In the genomic region with DNA sequence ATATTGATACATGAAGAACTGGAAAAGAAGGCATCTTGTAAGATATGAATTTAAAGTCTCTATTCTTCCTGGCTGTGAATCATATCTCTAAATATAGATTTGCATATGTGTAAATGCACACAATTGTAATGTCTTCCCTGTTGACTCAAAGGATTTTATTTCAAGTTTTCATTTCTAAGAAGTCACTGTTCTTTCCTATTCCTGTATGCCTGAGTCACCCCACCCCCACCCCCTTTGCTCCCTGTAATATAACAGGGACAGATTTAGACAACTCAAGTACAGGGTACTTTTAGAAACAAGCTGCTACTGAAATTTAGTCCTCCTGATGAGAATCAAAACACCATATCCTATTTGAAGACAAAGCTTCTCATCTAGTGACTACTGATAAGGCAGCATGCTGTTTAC, we compare ENCODE assay signal across 25 cellular contexts. TPM values are rescaled to one million over a fixed set of nuclear protein-coding genes. Genes with fewer than 3 reads are reported as not detected.
DNase-seq lines count a peak whose midpoint lies in the region; ATAC-seq and TF ChIP-seq lines count a peak whose summit lies in the region.
"Had no signal": no experiment of that assay in that cellular context is flagged by ENCODE, and none has a peak within 500 bp of the region (broad histone marks: within the 10 kb centered on the region; RNA-seq: fewer than 3 reads in every experiment).

No MANE protein-coding gene starts in this region.

- H3K4me1 Mint-ChIP-seq in activated CD4-positive, alpha-beta T cell treated with anti-CD3 and anti-CD28 coated beads for 36 hours: peaks cover 14% of the 10 kb centered on the region
- no peaks in the 10 kb centered on the region for H3K4me1 Mint-ChIP-seq in activated CD4-positive, alpha-beta T cell treated with anti-CD3 and anti-CD28 coated beads, Interleukin-2, amount 10 ng/mL, durations not matched to agents 24 days and 14 days
- H3K4me1 Mint-ChIP-seq: B cell, IgD-negative memory B cell had no signal

- no peak for TF ChIP-seq POLR2A in gastrocnemius medialis (IDR thresholded peaks at IDR 0.05)

- no peaks in the 10 kb centered on the region for H3K36me3 ChIP-seq in gastrocnemius medialis

- ATAC-seq in activated CD4-positive, alpha-beta T cell treated with anti-CD3 and anti-CD28 coated beads for 36 hours: peak; percentile 75
- peak; percentile 82 to 93 for ATAC-seq in gastrocnemius medialis

- DNase-seq in activated CD4-positive, alpha-beta T cell treated with anti-CD3 and anti-CD28 coated beads for 36 hours: peak; percentile 32
- no peak for DNase-seq in activated CD4-positive, alpha-beta T cell treated with anti-CD3 and anti-CD28 coated beads, Interleukin-2, amount 10 ng/mL, durations not matched to agents 24 days and 14 days
- DNase-seq in COLO829 (ENCODE audit: low spot score): peak; percentile 66
- DNase-seq in epithelial cell of esophagus (ENCODE audit: low read depth): peak; percentile 20
- DNase-seq in gastrocnemius medialis: peak in 1 of 2 donors; percentile 18
- DNase-seq in NCI-H187 (lab: John Stamatoyannopoulos, UW): no peak
- DNase-seq in activated CD4-positive, alpha-beta T cell treated with anti-CD3 and anti-CD28 coated beads, Interleukin-2, amount 50 U/mL, for 48 hours: no peak
- DNase-seq in AG08395 (ENCODE audit: low spot score): no peak
- DNase-seq: 8988T, COR-L47, DMS 273 treated with DMSO at 0.1 percent for 48 hours, DND-41, H7, HFFc6, Kasumi-1, MM.1S, NCI-H1092, NCI-H2081, NCI-H2171 treated with DMSO at 0.1 percent for 48 hours, NCI-H446, NCI-H748 treated with DMSO at 0.1 percent for 48 hours, SHP77 had no signal

- H3K4me3 Mint-ChIP-seq in activated CD4-positive, alpha-beta T cell treated with anti-CD3 and anti-CD28 coated beads for 36 hours: no peak overlapping the region
- no peak overlapping the region for H3K4me3 Mint-ChIP-seq in activated CD4-positive, alpha-beta T cell treated with anti-CD3 and anti-CD28 coated beads, Interleukin-2, amount 10 ng/mL, durations not matched to agents 24 days and 14 days
- H3K4me3 Mint-ChIP-seq: B cell, HFFc6, IgD-negative memory B cell had no signal

- H3K27me3 Mint-ChIP-seq in activated CD4-positive, alpha-beta T cell treated with anti-CD3 and anti-CD28 coated beads for 36 hours: peaks cover 28% of the 10 kb centered on the region
- H3K27me3 Mint-ChIP-seq in activated CD4-positive, alpha-beta T cell treated with anti-CD3 and anti-CD28 coated beads, Interleukin-2, amount 10 ng/mL, durations not matched to agents 24 days and 14 days: peaks cover 9% of the 10 kb centered on the region

- no peaks in the 10 kb centered on the region for H3K27me3 ChIP-seq in gastrocnemius medialis

- H3K4me3 ChIP-seq in epithelial cell of esophagus (ENCODE audit: low read length): no peak overlapping the region
- no peak overlapping the region for H3K4me3 ChIP-seq in gastrocnemius medialis

- H3K27ac ChIP-seq in gastrocnemius medialis: peak overlapping the region; percentile 52 to 83 (median 80)
- H3K27ac ChIP-seq: HL-60 had no signal

- peak overlapping the region; percentile 21 for H3K27ac Mint-ChIP-seq in activated CD4-positive, alpha-beta T cell treated with anti-CD3 and anti-CD28 coated beads for 36 hours
- H3K27ac Mint-ChIP-seq in activated CD4-positive, alpha-beta T cell treated with anti-CD3 and anti-CD28 coated beads, Interleukin-2, amount 10 ng/mL, durations not matched to agents 24 days and 14 days: no peak overlapping the region
- H3K27ac Mint-ChIP-seq: B cell, HFFc6, IgD-negative memory B cell had no signal

- POLR2A ChIA-PET in activated CD4-positive, alpha-beta T cell treated with anti-CD3 and anti-CD28 coated beads for 36 hours (lab: Charles Lee): no interaction called here

- peaks cover 9 to 14% of the 10 kb centered on the region in 2 donors for H3K4me1 ChIP-seq in gastrocnemius medialis

- CTCF ChIA-PET in activated CD4-positive, alpha-beta T cell treated with anti-CD3 and anti-CD28 coated beads for 36 hours (lab: Charles Lee): no interaction called here

- in situ Hi-C loops in gastrocnemius medialis (cut with MboI; ENCODE audit: low sequenced_read_pairs in 4 of 4): no loop called here

- TF ChIP-seq CTCF in epithelial cell of esophagus (IDR thresholded peaks at IDR 0.05; ENCODE audit: insufficient read depth, low read depth, low read length, missing control alignments) (no peak), gastrocnemius medialis (IDR thresholded peaks at IDR 0.05 in 4 of 5, conservative IDR thresholded peaks at IDR 0.05 in 1 of 5) (no peak)

- intact Hi-C loops in activated CD4-positive, alpha-beta T cell treated with anti-CD3 and anti-CD28 coated beads for 36 hours (cut with DNase I, micrococcal nuclease): no loop called here
- intact Hi-C loops in activated CD4-positive, alpha-beta T cell treated with anti-CD3 and anti-CD28 coated beads, Interleukin-2, amount 10 ng/mL, durations not matched to agents 24 days and 14 days (cut with micrococcal nuclease): no loop called here
- intact Hi-C loops in gastrocnemius medialis (cut with DNase I; ENCODE audit: low total_unique reads): loop anchor here (1.0 kb wide), 1 partner anchor 26 kb away; no protein-coding TSS in a partner anchor

- H3K9me3 Mint-ChIP-seq in activated CD4-positive, alpha-beta T cell treated with anti-CD3 and anti-CD28 coated beads for 36 hours (ENCODE audit: low read depth): no peaks in the 10 kb centered on the region
- H3K9me3 Mint-ChIP-seq in activated CD4-positive, alpha-beta T cell treated with anti-CD3 and anti-CD28 coated beads, Interleukin-2, amount 10 ng/mL, durations not matched to agents 24 days and 14 days: peaks cover 3% of the 10 kb centered on the region

- no peaks in the 10 kb centered on the region for H3K9me3 ChIP-seq in gastrocnemius medialis

- H3K36me3 Mint-ChIP-seq in activated CD4-positive, alpha-beta T cell treated with anti-CD3 and anti-CD28 coated beads for 36 hours (ENCODE audit: low read depth): no peaks in the 10 kb centered on the region
- H3K36me3 Mint-ChIP-seq in activated CD4-positive, alpha-beta T cell treated with anti-CD3 and anti-CD28 coated beads, Interleukin-2, amount 10 ng/mL, durations not matched to agents 24 days and 14 days (ENCODE audit: low read depth): no peaks in the 10 kb centered on the region
- H3K36me3 Mint-ChIP-seq: IgD-negative memory B cell had no signal

RNA-seq across cellular contexts. Expression of a gene that starts 43.0 kb away (rescaled TPM):
- 1 to 10 TPM; 3.5 to 9.7 TPM for total RNA-seq in activated CD4-positive, alpha-beta T cell treated with anti-CD3 and anti-CD28 coated beads for 36 hours
- 4.5 and 5.5 TPM in 2 replicates for total RNA-seq in activated CD4-positive, alpha-beta T cell treated with anti-CD3 and anti-CD28 coated beads, Interleukin-2, amount 10 ng/mL, durations not matched to agents 24 days and 14 days
- 1 to 10 TPM; 1.9 to 7.9 (median 3.9) TPM for total RNA-seq in gastrocnemius medialis

Comparison
In these comparisons a context has a peak if more than half of its experiments do, and no peak if none do; other contexts are left out.
1. DNase-seq: peak in activated CD4-positive, alpha-beta T cell treated with anti-CD3 and anti-CD28 coated beads for 36 hours (single experiment), COLO829 (single experiment) and epithelial cell of esophagus (single experiment); none in activated CD4-positive, alpha-beta T cell treated with anti-CD3 and anti-CD28 coated beads, Interleukin-2, amount 10 ng/mL, durations not matched to agents 24 days and 14 days (single experiment), NCI-H187 (0 of 2), activated CD4-positive, alpha-beta T cell treated with anti-CD3 and anti-CD28 coated beads, Interleukin-2, amount 50 U/mL, for 48 hours (0 of 2) and AG08395 (single experiment).